In the genomic region with DNA sequence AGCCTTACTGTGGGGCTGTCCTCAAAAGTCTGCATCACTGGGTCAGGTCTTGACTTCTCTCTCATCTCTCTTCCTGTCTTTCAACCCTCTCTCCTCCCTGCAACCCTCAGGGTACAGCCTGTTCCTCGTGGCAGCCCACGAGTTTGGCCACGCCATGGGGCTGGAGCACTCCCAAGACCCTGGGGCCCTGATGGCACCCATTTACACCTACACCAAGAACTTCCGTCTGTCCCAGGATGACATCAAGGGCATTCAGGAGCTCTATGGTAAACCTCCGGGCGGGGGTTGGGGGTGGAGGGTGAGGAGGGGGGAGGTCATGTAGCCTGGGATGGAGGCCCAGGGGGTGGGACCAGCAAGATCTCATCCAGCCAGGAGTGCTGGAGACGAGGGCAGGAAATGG, we compare ENCODE assay signal across 16 cellular contexts. TPM values are rescaled to one million over a fixed set of nuclear protein-coding genes. Genes with fewer than 3 reads are reported as not detected.
DNase-seq lines count a peak whose midpoint lies in the region; ATAC-seq and TF ChIP-seq lines count a peak whose summit lies in the region.
"Had no signal": no experiment of that assay in that cellular context is flagged by ENCODE, and none has a peak within 500 bp of the region (broad histone marks: within the 10 kb centered on the region; RNA-seq: fewer than 3 reads in every experiment).

No MANE protein-coding gene starts in this region.

- H3K23ac ChIP-seq in H9 (ENCODE audit: insufficient read length, low read depth, low read length) = no peak overlapping the region

- no peak overlapping the region for H3K4me3 ChIP-seq in esophagus squamous epithelium

- no peak overlapping the region for H2BK20ac ChIP-seq in H9 (ENCODE audit: low read depth, low read length, poor library complexity, severe bottlenecking)

- no peaks in the 10 kb centered on the region for H3K79me1 ChIP-seq in H9 (ENCODE audit: insufficient read depth, low read depth, low read length, poor library complexity, severe bottlenecking)

- H3T11ph ChIP-seq in H9 (ENCODE audit: low read length) = no peak overlapping the region

- H2BK12ac ChIP-seq in H9 (ENCODE audit: insufficient read length, low read depth, low read length) = no peak overlapping the region

- no peak overlapping the region for H3K27ac ChIP-seq in H9 (ENCODE audit: insufficient read length, low read depth, low read length)
- H3K27ac ChIP-seq in esophagus squamous epithelium = peak overlapping the region in 1 of 4 donors; percentile 17
- H3K27ac ChIP-seq: C4-2B had no signal

- H3K27ac Mint-ChIP-seq in H9 (no peak overlapping the region; a peak in 1 of 7 replicates), WTC11 (peak overlapping the region; percentile 84; the same call in 1 of the 2 replicates)

- H2BK120ac ChIP-seq in H9 (ENCODE audit: low read depth, low read length, poor library complexity, severe bottlenecking) = no peak overlapping the region

- peaks cover 0 to 30% (median 0%) of the 10 kb centered on the region in 3 donors for H3K36me3 ChIP-seq in esophagus squamous epithelium

- H3K9me3 ChIP-seq in H9 (ENCODE audit: control insufficient read depth, low read depth, low read length) = no peaks in the 10 kb centered on the region
- no peaks in the 10 kb centered on the region for H3K9me3 ChIP-seq in esophagus squamous epithelium

- H3K14ac ChIP-seq in H9 (ENCODE audit: insufficient read depth, low read length) = no peak overlapping the region

- H3K4me1 Mint-ChIP-seq in H9 = peaks cover 11% of the 10 kb centered on the region in 2 experiments
- peaks cover 14% of the 10 kb centered on the region for H3K4me1 Mint-ChIP-seq in WTC11

- no peaks in the 10 kb centered on the region for H3K23me2 ChIP-seq in H9 (ENCODE audit: insufficient read length, low read depth, low read length, poor library complexity, severe bottlenecking)

- H2BK15ac ChIP-seq in H9 (ENCODE audit: low read depth, low read length) = no peak overlapping the region

- POLR2A ChIA-PET in WTC11 (lab: Charles Lee) = no interaction called here

- H3K9me3 Mint-ChIP-seq in H9 = no peaks in the 10 kb centered on the region
- no peaks in the 10 kb centered on the region for H3K9me3 Mint-ChIP-seq in WTC11

- TF ChIP-seq POLR2A in esophagus squamous epithelium (IDR thresholded peaks at IDR 0.05) = no peak

- DNase-seq in H9 = peak; percentile 30
- no peak for DNase-seq in WTC11 (ENCODE audit: low spot score)
- DNase-seq in islet precursor cell = peak; percentile 44
- DNase-seq in sciatic nerve (ENCODE audit: low spot score) = no peak
- no peak for DNase-seq in activated CD4-positive, CD25-positive, alpha-beta regulatory T cell (lab: John Stamatoyannopoulos, UW)
- no peak for DNase-seq in esophagus squamous epithelium (lab: John Stamatoyannopoulos, UW)
- DNase-seq: AML-193, DMS79, KG1, MV-4-11, NCI-H1417 treated with DMSO at 0.1 percent for 48 hours, NCI-H1930, NCI-H345, NCI-H524 treated with DMSO at 0.1 percent for 48 hours had no signal

- H3K56ac ChIP-seq in H9 (ENCODE audit: insufficient read length, low read depth, low read length) = no peak overlapping the region

- no peak overlapping the region for H3K4me2 ChIP-seq in H9 (ENCODE audit: insufficient read depth, insufficient read length, low read length)

- TF ChIP-seq CTCF in H9 (conservative IDR thresholded peaks at IDR 0.05) (no peak), WTC11 (IDR thresholded peaks at IDR 0.05) (no peak), esophagus squamous epithelium (IDR thresholded peaks at IDR 0.05) (no peak)

- H3K4me1 ChIP-seq in H9 (ENCODE audit: insufficient read depth, low read length) = peaks cover 6% of the 10 kb centered on the region; the same call in 1 of the 2 replicates
- H3K4me1 ChIP-seq in esophagus squamous epithelium = peaks cover 4 to 44% (median 9%) of the 10 kb centered on the region in 3 donors

- no peak overlapping the region for H4K8ac ChIP-seq in H9 (replicated peaks; ENCODE audit: insufficient read length, low read depth, low read length)

- no peak overlapping the region for H3K18ac ChIP-seq in H9 (ENCODE audit: insufficient read length, low read depth, low read length)

- no peak overlapping the region for H2BK5ac ChIP-seq in H9 (ENCODE audit: insufficient read length, low read length)

- H3K4ac ChIP-seq in H9 (ENCODE audit: low read depth, low read length) = no peak overlapping the region

- CTCF ChIA-PET in WTC11 (lab: Charles Lee) = interaction anchor here (0.6 to 1.4 kb wide), 2 partner anchors 10 to 204 kb away, joined by 5 to 6 read pairs; no protein-coding TSS in a partner anchor

- intact Hi-C loops in sciatic nerve (cut with DNase I) (no loop called here), esophagus squamous epithelium (cut with DNase I) (no loop called here)

- no peaks in the 10 kb centered on the region for H4K20me1 ChIP-seq in H9 (ENCODE audit: control insufficient read depth, insufficient read depth, insufficient read length)

- H2AK5ac ChIP-seq in H9 (ENCODE audit: insufficient read length, low read length) = no peak overlapping the region

- H3K27me3 Mint-ChIP-seq in H9 (ENCODE audit: low read depth) (no peaks in the 10 kb centered on the region), WTC11 (ENCODE audit: low read depth) (no peaks in the 10 kb centered on the region)

- H3K79me2 ChIP-seq in H9 (ENCODE audit: insufficient read depth, low read length) = no peaks in the 10 kb centered on the region

- H3K36me3 Mint-ChIP-seq in H9 (ENCODE audit: insufficient read depth in 1 of 3, low read depth in 3 of 3) (peaks cover 0 to 12% (median 7%) of the 10 kb centered on the region in 3 experiments; a peak in 5 of 7 replicates), WTC11 (peaks cover 14% of the 10 kb centered on the region)

- no peak overlapping the region for H4K91ac ChIP-seq in H9 (ENCODE audit: insufficient read length, low read depth, low read length)

- ATAC-seq in WTC11 (no peak; the same call in 1 of the 2 replicates), sciatic nerve (peak; percentile 64), GM19035 (IDR thresholded peaks at IDR 0.05; ENCODE audit: unreplicated experiment) (no peak)

- H3K27me3 ChIP-seq in H9 (ENCODE audit: insufficient read depth, low read length) = no peaks in the 10 kb centered on the region
- H3K27me3 ChIP-seq in esophagus squamous epithelium = peaks cover 0 to 2% (median 0%) of the 10 kb centered on the region in 4 donors

- WGBS in H9 (ENCODE audit: extremely low coverage, insufficient read length, low lambda C conversion rate) = no CpG with 5 or more reads among the region's 7 CpGs
- 43 to 48% methylated on average over 4 to 6 of the region's 7 CpGs for WGBS in esophagus squamous epithelium, 2 donors

- H3K9ac ChIP-seq in H9 (ENCODE audit: extremely low read depth, insufficient read length, low read length) = no peak overlapping the region

- no peak overlapping the region; a peak in 1 of 5 replicates for H3K4me3 Mint-ChIP-seq in H9
- no peak overlapping the region for H3K4me3 Mint-ChIP-seq in WTC11

- no peak overlapping the region for H4K5ac ChIP-seq in H9 (ENCODE audit: insufficient read length, low read depth, low read length)

- no peak overlapping the region for H2AFZ ChIP-seq in H9 (ENCODE audit: low read length)

TF ChIP-seq in WTC11, 78 proteins besides CTCF, POLR2A, EP300 and RAD21:
- TF ChIP-seq NFE2L1 (CRISPR knock-in tag; IDR thresholded peaks at IDR 0.05) = no peak
- TF ChIP-seq ZNF671 (CRISPR knock-in tag; IDR thresholded peaks at IDR 0.05) = no peak

RNA-seq across cellular contexts. Expression of a gene that starts 12.7 kb away (rescaled TPM):
- total RNA-seq in H9 (2021) (22.4 and 23.1 TPM in 2 replicates), WTC11 (2021) (51.5 to 61.3 TPM (median 55.8 TPM) in 3 replicates), sciatic nerve (193 TPM), esophagus squamous epithelium (100 to 1,000 TPM in 2 of 4 donors, 10 to 100 TPM in 1, 1 to 10 TPM in 1; 4.5 to 210 (median 92.7) TPM)

RNA-seq across cellular contexts. Expression of a gene that starts 17.2 kb away (rescaled TPM):
- total RNA-seq in H9 (2021) (2.5 and 2.8 TPM in 2 replicates), WTC11 (2021) (5.8 to 7.1 TPM (median 7.0 TPM) in 3 replicates), sciatic nerve (54.0 TPM), esophagus squamous epithelium (10 to 100 TPM; 10.0 to 21.7 (median 16.9) TPM)

Comparison
In these comparisons a context has a peak if more than half of its experiments do, and no peak if none do; other contexts are left out.
1. DNase-seq: peak in H9 (single experiment) and islet precursor cell (single experiment); none in WTC11 (single experiment), sciatic nerve (single experiment), activated CD4-positive, CD25-positive, alpha-beta regulatory T cell (0 of 4) and esophagus squamous epithelium (single experiment).